In the genomic region with DNA sequence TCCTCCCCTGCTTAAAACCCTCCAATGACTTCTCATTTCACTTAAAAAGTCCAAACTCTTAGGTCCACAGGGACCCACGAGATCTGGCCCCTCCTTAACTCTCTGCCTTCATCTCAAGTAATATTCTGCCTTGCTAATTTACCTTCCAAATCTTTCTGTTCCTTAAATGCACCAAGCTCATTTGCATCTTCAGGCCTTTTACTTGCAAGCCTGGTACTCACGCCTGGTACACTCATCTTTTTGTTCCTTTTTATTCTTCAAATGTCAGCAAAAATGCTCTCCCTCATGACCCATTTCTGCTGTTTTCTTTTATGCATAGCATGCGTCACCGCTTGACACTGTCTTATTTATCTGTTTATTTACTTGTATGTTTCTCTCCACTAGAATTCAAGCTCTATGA, we compare ENCODE assay signal across 11 cellular contexts. TPM values are rescaled to one million over a fixed set of nuclear protein-coding genes. Genes with fewer than 3 reads are reported as not detected.
DNase-seq lines count a peak whose midpoint lies in the region; ATAC-seq and TF ChIP-seq lines count a peak whose summit lies in the region.
"Had no signal": no experiment of that assay in that cellular context is flagged by ENCODE, and none has a peak within 500 bp of the region (broad histone marks: within the 10 kb centered on the region; RNA-seq: fewer than 3 reads in every experiment).

No MANE protein-coding gene starts in this region.

- no peak for DNase-seq in CD4-positive, alpha-beta T cell
- DNase-seq in memory B cell (ENCODE audit: low spot score in 2 of 2) (peak in 1 of 2 donors; percentile 60), ovary (no peak), NCI-H446 treated with DMSO at 0.1 percent for 48 hours (lab: John Stamatoyannopoulos, UW) (no peak), ecto neural progenitor cell (ENCODE audit: low spot score) (no peak), NCI-H2171 treated with DMSO at 0.1 percent for 48 hours (lab: John Stamatoyannopoulos, UW) (no peak)
- DNase-seq: NCI-H146 had no signal

- H3K27me3 Mint-ChIP-seq in CD4-positive, alpha-beta T cell, result no peaks in the 10 kb centered on the region
- no peaks in the 10 kb centered on the region for H3K27me3 Mint-ChIP-seq in T-helper 1 cell treated with Interleukin-12 subunit alpha and Interleukin-12 subunit beta and Interleukin-4 antibody, amounts not matched to agents 30 μg/mL and 1 μg/mL, for 36 hours (ENCODE audit: low read depth)
- no peaks in the 10 kb centered on the region for H3K27me3 Mint-ChIP-seq in memory B cell

- peaks cover 65% of the 10 kb centered on the region for H3K4me1 Mint-ChIP-seq in CD4-positive, alpha-beta T cell (ENCODE audit: low read depth)
- H3K4me1 Mint-ChIP-seq in T-helper 1 cell treated with Interleukin-12 subunit alpha and Interleukin-12 subunit beta and Interleukin-4 antibody, amounts not matched to agents 30 μg/mL and 1 μg/mL, for 36 hours (ENCODE audit: low read depth), result peaks cover 62% of the 10 kb centered on the region
- H3K4me1 Mint-ChIP-seq in memory B cell, result peaks cover 35% of the 10 kb centered on the region

- no peaks in the 10 kb centered on the region for H3K9me3 ChIP-seq in CD4-positive, alpha-beta T cell (ENCODE audit: control insufficient read depth, low read length)
- H3K9me3 ChIP-seq in ovary, result no peaks in the 10 kb centered on the region
- H3K9me3 ChIP-seq: right atrium auricular region, SJSA1 had no signal

- H3K27ac ChIP-seq in CD4-positive, alpha-beta T cell (ENCODE audit: low read depth, low read length), result peak overlapping the region; percentile 91
- no peak overlapping the region for H3K27ac ChIP-seq in ovary
- H3K27ac ChIP-seq: SJSA1 had no signal

- H3K36me3 ChIP-seq in ovary, result no peaks in the 10 kb centered on the region
- H3K36me3 ChIP-seq: right atrium auricular region had no signal

- ATAC-seq in CD4-positive, alpha-beta T cell (ENCODE audit: poor library complexity), result peak; percentile 25
- ATAC-seq in GM19035 (IDR thresholded peaks at IDR 0.05; ENCODE audit: unreplicated experiment), result peak; percentile 29
- peak; percentile 64 for ATAC-seq in memory B cell (ENCODE audit: low read depth)

- peaks cover 38% of the 10 kb centered on the region for H3K36me3 Mint-ChIP-seq in CD4-positive, alpha-beta T cell (ENCODE audit: low read depth)
- peaks cover 51% of the 10 kb centered on the region for H3K36me3 Mint-ChIP-seq in T-helper 1 cell treated with Interleukin-12 subunit alpha and Interleukin-12 subunit beta and Interleukin-4 antibody, amounts not matched to agents 30 μg/mL and 1 μg/mL, for 36 hours (ENCODE audit: low read depth)
- peaks cover 8% of the 10 kb centered on the region for H3K36me3 Mint-ChIP-seq in memory B cell

- 92 to 97% (median 95%) methylated on average over 4 of the region's 4 CpGs for WGBS in ovary, 3 donors

- H3K4me1 ChIP-seq in ovary (ENCODE audit: insufficient read depth), result peaks cover 2% of the 10 kb centered on the region

- H3K4me3 Mint-ChIP-seq in CD4-positive, alpha-beta T cell, result peak overlapping the region; percentile 90
- H3K4me3 Mint-ChIP-seq in T-helper 1 cell treated with Interleukin-12 subunit alpha and Interleukin-12 subunit beta and Interleukin-4 antibody, amounts not matched to agents 30 μg/mL and 1 μg/mL, for 36 hours, result peak overlapping the region; percentile 16
- H3K4me3 Mint-ChIP-seq in memory B cell, result peak overlapping the region; percentile 88

- peak overlapping the region; percentile 95 for H3K27ac Mint-ChIP-seq in CD4-positive, alpha-beta T cell
- peak overlapping the region; percentile 81 for H3K27ac Mint-ChIP-seq in T-helper 1 cell treated with Interleukin-12 subunit alpha and Interleukin-12 subunit beta and Interleukin-4 antibody, amounts not matched to agents 30 μg/mL and 1 μg/mL, for 36 hours
- H3K27ac Mint-ChIP-seq in memory B cell, result peak overlapping the region; percentile 98

- POLR2A ChIA-PET in CD4-positive, alpha-beta T cell (lab: Charles Lee), result interaction anchor here (0.8 to 1.9 kb wide), 8 partner anchors 9 to 87 kb away, joined by 3 to 8 read pairs (median 4); no protein-coding TSS in a partner anchor

- H3K9me3 Mint-ChIP-seq in CD4-positive, alpha-beta T cell, result no peaks in the 10 kb centered on the region
- H3K9me3 Mint-ChIP-seq in T-helper 1 cell treated with Interleukin-12 subunit alpha and Interleukin-12 subunit beta and Interleukin-4 antibody, amounts not matched to agents 30 μg/mL and 1 μg/mL, for 36 hours, result no peaks in the 10 kb centered on the region
- H3K9me3 Mint-ChIP-seq in memory B cell, result no peaks in the 10 kb centered on the region

- TF ChIP-seq EP300 in ovary (IDR thresholded peaks at IDR 0.05), result no peak

- no peak overlapping the region for H3K4me3 ChIP-seq in ovary
- H3K4me3 ChIP-seq: right atrium auricular region, SJSA1 had no signal

- CTCF ChIA-PET in CD4-positive, alpha-beta T cell (lab: Charles Lee), result interaction anchor here (0.7 to 15.8 kb wide), 5 partner anchors 9 to 137 kb away, joined by 3 to 243 read pairs (median 7); no protein-coding TSS in a partner anchor

- TF ChIP-seq POLR2A in ovary (IDR thresholded peaks at IDR 0.05), result no peak

- TF ChIP-seq CTCF in CD4-positive, alpha-beta T cell (IDR thresholded peaks at IDR 0.05), result no peak
- TF ChIP-seq CTCF in ovary (IDR thresholded peaks at IDR 0.05), result no peak

- intact Hi-C loops in CD4-positive, alpha-beta T cell (cut with DNase I, micrococcal nuclease), result loop anchor here (5.0 to 10.0 kb wide), 2 partner anchors 118 to 136 kb away; no protein-coding TSS in a partner anchor
- intact Hi-C loops in ovary (cut with DNase I), result loop anchor here in 1 of 4 donors (5.0 kb wide), 1 partner anchor 138 kb away; no protein-coding TSS in a partner anchor

- H3K27me3 ChIP-seq in CD4-positive, alpha-beta T cell (ENCODE audit: control insufficient read depth, insufficient read depth, low read length), result no peaks in the 10 kb centered on the region
- H3K27me3 ChIP-seq in ovary, result no peaks in the 10 kb centered on the region
- H3K27me3 ChIP-seq: right atrium auricular region, SJSA1 had no signal

RNA-seq across cellular contexts. Expression of gene WIPF1, which starts 2.7 kb away (rescaled TPM):
- total RNA-seq in CD4-positive, alpha-beta T cell, result 100 to 1,000 TPM; 237 to 264 TPM
- 10 to 100 TPM in 6 of 7 donors, 1 to 10 TPM in 1; 9.7 to 42.6 (median 24.4) TPM for total RNA-seq in ovary
- polyA plus RNA-seq in ovary, result 10 to 100 TPM; 13.3 to 34.7 TPM

Comparison
In these comparisons a context has a peak if more than half of its experiments do, and no peak if none do; other contexts are left out.
1. H3K4me3 Mint-ChIP-seq: peak in every context shown above with its lines; median percentile 90 in CD4-positive, alpha-beta T cell; 88 in memory B cell; 16 in T-helper 1 cell treated with Interleukin-12 subunit alpha and Interleukin-12 subunit beta and Interleukin-4 antibody, amounts not matched to agents 30 μg/mL and 1 μg/mL, for 36 hours.
2. RNA of gene WIPF1, which starts 2.7 kb away (total RNA-seq): 237 to 264 TPM in CD4-positive, alpha-beta T cell; 9.7 to 42.6 TPM in ovary; every median in the first group is over 4 times any median in the second.
3. Peak in every context shown above with its lines, with median percentiles within 50 percentile points of each other: ATAC-seq and H3K27ac Mint-ChIP-seq.